Comparison of ENCODE assay signal across 8 cellular contexts in the genomic region with DNA sequence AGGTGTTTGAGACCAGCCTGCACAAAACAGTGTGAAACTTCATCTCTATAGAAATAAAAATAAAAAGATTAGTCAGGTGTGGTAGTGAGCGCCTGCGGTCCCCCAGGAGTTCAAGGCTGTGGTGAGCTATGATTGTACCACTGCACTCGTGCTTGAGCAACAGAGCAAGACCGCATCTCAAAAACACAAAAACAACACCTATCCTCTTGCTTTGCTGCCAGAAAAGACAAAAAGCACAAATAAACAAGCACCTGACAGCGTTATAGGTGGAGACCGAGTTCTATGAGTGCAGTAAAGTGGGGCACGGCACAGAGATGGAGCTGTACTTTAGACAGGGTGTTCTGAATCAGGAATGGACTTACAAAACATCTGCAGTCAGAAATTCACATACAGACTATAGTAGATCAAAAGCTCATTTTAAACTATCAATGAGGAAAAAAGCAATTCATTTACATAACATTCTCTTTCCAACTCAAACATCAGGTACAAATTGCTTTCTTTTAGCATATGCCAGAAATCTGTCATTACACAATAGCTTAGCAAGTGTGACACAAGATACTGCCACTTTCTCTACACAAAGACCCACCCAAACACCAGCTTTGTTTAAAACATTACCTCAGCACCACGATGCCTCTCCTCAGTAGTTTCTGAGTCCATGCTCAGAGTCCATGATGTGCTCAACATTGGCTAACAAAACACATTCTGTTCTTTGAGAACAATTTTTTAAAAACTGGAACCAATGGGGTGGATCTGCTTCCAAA. TPM values are rescaled to one million over a fixed set of nuclear protein-coding genes. Genes with fewer than 3 reads are reported as not detected.
DNase-seq lines count a peak whose midpoint lies in the region; ATAC-seq and TF ChIP-seq lines count a peak whose summit lies in the region.

No MANE protein-coding gene starts in this region.

- peaks cover 86 to 90% of the 10 kb centered on the region in 2 donors for H3K4me1 Mint-ChIP-seq in natural killer cell
- H3K4me1 Mint-ChIP-seq in natural killer cell treated with Interleukin-12 subunit alpha and Interleukin-12 subunit beta and Interleukin-15 and Interleukin-18, amount 100 ng/mL, for 72 hours (ENCODE audit: low read depth in 2 of 2), result peaks cover 66 to 85% of the 10 kb centered on the region in 2 donors
- H3K4me1 Mint-ChIP-seq in mesothelial cell of epicardium, result peaks cover 81% of the 10 kb centered on the region

- ATAC-seq in natural killer cell, result peak in 1 of 3 donors; percentile 36
- ATAC-seq in natural killer cell treated with Interleukin-12 subunit alpha and Interleukin-12 subunit beta and Interleukin-15 and Interleukin-18, amount 100 ng/mL, for 72 hours, result no peak
- peak; percentile 63 for ATAC-seq in HG03060 (IDR thresholded peaks at IDR 0.05; ENCODE audit: low read depth, unreplicated experiment)

- H3K36me3 ChIP-seq in vagina, result no peaks in the 10 kb centered on the region

- TF ChIP-seq CTCF in natural killer cell (IDR thresholded peaks at IDR 0.05) (no peak), VCaP (conservative IDR thresholded peaks at IDR 0.05) (no peak), mesothelial cell of epicardium (IDR thresholded peaks at IDR 0.05; ENCODE audit: unreplicated experiment) (no peak), vagina (IDR thresholded peaks at IDR 0.05) (no peak)

- no peak for DNase-seq in natural killer cell
- DNase-seq in natural killer cell treated with Interleukin-12 subunit alpha and Interleukin-12 subunit beta and Interleukin-15 and Interleukin-18, amount 100 ng/mL, for 72 hours (ENCODE audit: low spot score), result no peak
- no peak for DNase-seq in mesothelial cell of epicardium (ENCODE audit: low spot score in 2 of 2, unreplicated experiment in 2 of 2)
- DNase-seq in SK-N-DZ (ENCODE audit: low spot score), result no peak
- no peak for DNase-seq in vagina (ENCODE audit: extremely low spot score in 2 of 2)
- DNase-seq in dermis blood vessel endothelial cell, result no peak

- no peaks in the 10 kb centered on the region for H3K9me3 ChIP-seq in vagina

- intact Hi-C loops in natural killer cell (cut with micrococcal nuclease), result no loop called here
- intact Hi-C loops in vagina (cut with DNase I), result no loop called here

- H3K27ac ChIP-seq in VCaP, result peak overlapping the region; percentile 91
- no peak overlapping the region for H3K27ac ChIP-seq in vagina

- no peak for TF ChIP-seq POLR2A in vagina (IDR thresholded peaks at IDR 0.05)

- H3K4me1 ChIP-seq in vagina, result peaks cover 22% of the 10 kb centered on the region

- no peaks in the 10 kb centered on the region for H3K27me3 Mint-ChIP-seq in natural killer cell (ENCODE audit: low read depth in 2 of 2)
- H3K27me3 Mint-ChIP-seq in natural killer cell treated with Interleukin-12 subunit alpha and Interleukin-12 subunit beta and Interleukin-15 and Interleukin-18, amount 100 ng/mL, for 72 hours, result no peaks in the 10 kb centered on the region
- H3K27me3 Mint-ChIP-seq in mesothelial cell of epicardium (ENCODE audit: low read depth), result no peaks in the 10 kb centered on the region

- H3K27ac Mint-ChIP-seq in natural killer cell (no peak overlapping the region), mesothelial cell of epicardium (peak overlapping the region; percentile 35)
- H3K27ac Mint-ChIP-seq in natural killer cell treated with Interleukin-12 subunit alpha and Interleukin-12 subunit beta and Interleukin-15 and Interleukin-18, amount 100 ng/mL, for 72 hours, result no peak overlapping the region

- H3K9me3 Mint-ChIP-seq in natural killer cell (no peaks in the 10 kb centered on the region), mesothelial cell of epicardium (no peaks in the 10 kb centered on the region)
- H3K9me3 Mint-ChIP-seq in natural killer cell treated with Interleukin-12 subunit alpha and Interleukin-12 subunit beta and Interleukin-15 and Interleukin-18, amount 100 ng/mL, for 72 hours, result no peaks in the 10 kb centered on the region

- no peak overlapping the region for H3K4me3 ChIP-seq in vagina

- no peaks in the 10 kb centered on the region for H3K27me3 ChIP-seq in vagina

- H3K4me3 Mint-ChIP-seq in natural killer cell, result peak overlapping the region; percentile 35
- H3K4me3 Mint-ChIP-seq in natural killer cell treated with Interleukin-12 subunit alpha and Interleukin-12 subunit beta and Interleukin-15 and Interleukin-18, amount 100 ng/mL, for 72 hours, result no peak overlapping the region
- H3K4me3 Mint-ChIP-seq in mesothelial cell of epicardium, result no peak overlapping the region

- no peaks in the 10 kb centered on the region for H3K36me3 Mint-ChIP-seq in natural killer cell
- H3K36me3 Mint-ChIP-seq in natural killer cell treated with Interleukin-12 subunit alpha and Interleukin-12 subunit beta and Interleukin-15 and Interleukin-18, amount 100 ng/mL, for 72 hours, result peaks cover 22% of the 10 kb centered on the region
- H3K36me3 Mint-ChIP-seq in mesothelial cell of epicardium, result peaks cover 22% of the 10 kb centered on the region

RNA-seq across cellular contexts. Expression of a gene that starts 10.1 kb away (rescaled TPM):
- 100 to 1,000 TPM; 119 to 157 (median 133) TPM for total RNA-seq in natural killer cell
- total RNA-seq in natural killer cell treated with Interleukin-12 subunit alpha and Interleukin-12 subunit beta and Interleukin-15 and Interleukin-18, amount 100 ng/mL, for 72 hours, result 100 to 1,000 TPM in 1 of 2 donors, 10 to 100 TPM in 1; 71.0 to 135 TPM
- 195 to 208 TPM (median 204 TPM) in 3 replicates for total RNA-seq in mesothelial cell of epicardium
- polyA plus RNA-seq in SK-N-DZ (2014; cell fraction: cytosol; rRNA removed), result 46.2 and 51.6 TPM in 2 replicates
- polyA plus RNA-seq in SK-N-DZ (2014; cell fraction: nucleus; rRNA removed), result 31.1 and 33.2 TPM in 2 replicates
- total RNA-seq in vagina, result 99.7 TPM
- 90.7 and 105 TPM in 2 replicates for total RNA-seq in dermis blood vessel endothelial cell
